ENCODE assay signal across 1 cellular context in genomic region chr11:71193431-71193830, GRCh38.
TF ChIP-seq lines count a peak whose summit lies in the region.

No MANE protein-coding gene starts in this region.

TF ChIP-seq in H1, 55 proteins besides CTCF, POLR2A, EP300 and RAD21:
- TF ChIP-seq RNF2 (IDR thresholded peaks at IDR 0.05; ENCODE audit: borderline replicate concordance, low read depth, low read length, missing control alignments, poor library complexity, severe bottlenecking) = no peak
- no peak for TF ChIP-seq TAF7 (optimal IDR thresholded peaks at IDR 0.05; ENCODE audit: borderline replicate concordance, low read depth, low read length)
- TF ChIP-seq ASH2L (IDR thresholded peaks at IDR 0.05; ENCODE audit: low read length) = no peak
